14 cellular contexts compared by ENCODE assay signal in the genomic region with DNA sequence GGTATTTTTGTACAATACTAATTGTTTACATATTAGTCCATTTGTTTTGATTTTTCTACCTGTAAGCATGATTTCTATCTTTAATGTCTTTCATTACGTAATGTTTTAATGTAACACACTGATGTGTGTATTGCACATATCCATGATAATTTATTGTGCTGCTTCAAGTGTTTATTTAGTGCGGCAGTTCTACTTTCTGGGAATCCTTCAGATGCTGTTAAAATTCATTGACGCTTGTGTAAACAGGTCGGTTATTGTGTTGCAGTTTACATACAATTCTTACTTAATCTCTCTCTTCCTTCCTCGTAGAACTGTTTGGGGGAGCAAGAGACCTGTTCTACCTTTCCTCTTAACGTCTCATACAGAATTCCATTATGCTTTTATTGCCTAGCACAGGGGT. TPM values are rescaled to one million over a fixed set of nuclear protein-coding genes. Genes with fewer than 3 reads are reported as not detected.
DNase-seq lines count a peak whose midpoint lies in the region; ATAC-seq, FAIRE-seq and TF ChIP-seq lines count a peak whose summit lies in the region.
"Had no signal": no experiment of that assay in that cellular context is flagged by ENCODE, and none has a peak within 500 bp of the region (broad histone marks: within the 10 kb centered on the region; RNA-seq: fewer than 3 reads in every experiment).

No MANE protein-coding gene starts in this region.

- H4K8ac ChIP-seq in IMR-90 (ENCODE audit: low read depth in 2 of 2, low read length in 2 of 2), result no peak overlapping the region

- no peaks in the 10 kb centered on the region for H4K20me1 ChIP-seq in IMR-90 (ENCODE audit: insufficient read depth, low read length)

- TF ChIP-seq POLR2A in IMR-90 (IDR thresholded peaks at IDR 0.05; ENCODE audit: low read depth, low read length) (no peak), breast epithelium (IDR thresholded peaks at IDR 0.05) (no peak), gastrocnemius medialis (IDR thresholded peaks at IDR 0.05) (no peak)

- no peak overlapping the region for H2BK120ac ChIP-seq in IMR-90 (ENCODE audit: low read depth, low read length)

- intact Hi-C loops in IMR-90 (cut with micrococcal nuclease) (loop anchor here (10.0 kb wide), 1 partner anchor 113 kb away; no protein-coding TSS in a partner anchor), breast epithelium (cut with DNase I; ENCODE audit: low total_unique reads) (no loop called here), gastrocnemius medialis (cut with DNase I; ENCODE audit: low total_unique reads) (loop anchor here (10.0 kb wide), 1 partner anchor 1467 kb away; no protein-coding TSS in a partner anchor)

- no peak overlapping the region for H4K5ac ChIP-seq in IMR-90 (ENCODE audit: low read depth, low read length)

- POLR2A ChIA-PET in IMR-90 (lab: Charles Lee; ENCODE audit: unreplicated experiment), result interaction anchor here (0.6 kb wide), 1 partner anchor 104 kb away, joined by 7 read pairs; no protein-coding TSS in a partner anchor

- dilution Hi-C loops in IMR-90 (cut with HindIII; ENCODE audit: low sequenced_read_pairs, unreplicated experiment), result no loop called here

- no peak overlapping the region for H4K91ac ChIP-seq in IMR-90 (ENCODE audit: insufficient read depth, low read depth, low read length)

- no peak overlapping the region for H3K23ac ChIP-seq in IMR-90 (ENCODE audit: low read depth, low read length)

- H3K4me3 ChIP-seq in IMR-90 (ENCODE audit: insufficient read depth, low read depth, low read length) (no peak overlapping the region), breast epithelium (no peak overlapping the region), gastrocnemius medialis (no peak overlapping the region)

- H3K9me1 ChIP-seq in IMR-90 (ENCODE audit: insufficient read depth, low read length), result peaks cover 3% of the 10 kb centered on the region; the same call in 1 of the 2 replicates

- H2AK5ac ChIP-seq in IMR-90 (ENCODE audit: low read depth, low read length), result no peak overlapping the region

- no peak overlapping the region for H3K4ac ChIP-seq in IMR-90 (ENCODE audit: low read depth, low read length)

- CTCF ChIA-PET in IMR-90 (lab: Yijun Ruan, JAX), result no interaction called here

- in situ Hi-C loops in IMR-90 (cut with MboI; ENCODE audit: low sequenced_read_pairs), result no loop called here
- in situ Hi-C loops in gastrocnemius medialis (cut with MboI; ENCODE audit: low sequenced_read_pairs in 4 of 4), result loop anchor here in 1 of 4 donors (10.0 kb wide), 1 partner anchor 97 kb away; a partner anchor contains a TSS

- no peak for TF ChIP-seq RAD21 in IMR-90 (IDR thresholded peaks at IDR 0.05; ENCODE audit: low read length)

- H2AK9ac ChIP-seq in IMR-90 (replicated peaks; ENCODE audit: low read depth, low read length, poor library complexity), result no peak overlapping the region

- no peaks in the 10 kb centered on the region for H3K36me3 ChIP-seq in IMR-90 (ENCODE audit: control insufficient read depth, insufficient read depth, low read length)
- H3K36me3 ChIP-seq in breast epithelium, result no peaks in the 10 kb centered on the region
- no peaks in the 10 kb centered on the region for H3K36me3 ChIP-seq in gastrocnemius medialis

- H3K9me3 ChIP-seq in IMR-90 (ENCODE audit: control insufficient read depth, insufficient read depth, low read length) (no peaks in the 10 kb centered on the region), breast epithelium (no peaks in the 10 kb centered on the region), gastrocnemius medialis (no peaks in the 10 kb centered on the region)

- DNase-seq in IMR-90 (no peak), NCI-H2196 treated with DMSO at 0.1 percent for 48 hours (lab: John Stamatoyannopoulos, UW; ENCODE audit: unreplicated experiment) (peak; percentile 49), breast epithelium (ENCODE audit: low spot score in 2 of 2) (no peak), gastrocnemius medialis (no peak), AML-193 (lab: John Stamatoyannopoulos, UW) (no peak), OCI-M2 (lab: John Stamatoyannopoulos, UW; ENCODE audit: unreplicated experiment) (no peak), GM19239 (ENCODE audit: insufficient read length, low spot score) (no peak)
- DNase-seq: activated CD4-positive, alpha-beta T cell treated with anti-CD3 and anti-CD28 coated beads, Interleukin-2, amount 50 U/mL, for 1 hour; CD4-positive, CD25-positive, alpha-beta regulatory T cell; left ventricle myocardium superior; NCI-H2171; stimulated activated naive CD4-positive, alpha-beta T cell treated with Interleukin-2 at 50 U/mL for 16 hours had no signal

- no peak overlapping the region for H2BK15ac ChIP-seq in IMR-90 (ENCODE audit: low read depth, low read length)

- no peak for ATAC-seq in IMR-90 (ENCODE audit: low read depth)
- ATAC-seq in gastrocnemius medialis, result no peak
- no peak for ATAC-seq in HG03565 (IDR thresholded peaks at IDR 0.05; ENCODE audit: unreplicated experiment)
- ATAC-seq: left ventricle myocardium superior had no signal

- no peak for TF ChIP-seq CTCF in IMR-90 (conservative IDR thresholded peaks at IDR 0.05; ENCODE audit: low read depth, low read length)
- TF ChIP-seq CTCF in breast epithelium (IDR thresholded peaks at IDR 0.05), result no peak
- no peak for TF ChIP-seq CTCF in gastrocnemius medialis (IDR thresholded peaks at IDR 0.05 in 4 of 5, conservative IDR thresholded peaks at IDR 0.05 in 1 of 5)

- no peak overlapping the region for H2BK20ac ChIP-seq in IMR-90 (ENCODE audit: low read depth, low read length)

- WGBS in IMR-90 (ENCODE audit: extremely low coverage in 2 of 2, insufficient read length in 1 of 2), 2 experiments, result no CpG with 5 or more reads among the region's 6 CpGs

- H3K27me3 ChIP-seq in IMR-90 (ENCODE audit: control insufficient read depth, insufficient read depth, low read length), result no peaks in the 10 kb centered on the region
- H3K27me3 ChIP-seq in breast epithelium, result no peaks in the 10 kb centered on the region
- H3K27me3 ChIP-seq in gastrocnemius medialis, result no peaks in the 10 kb centered on the region

- H3K56ac ChIP-seq in IMR-90 (ENCODE audit: extremely low read depth, insufficient read depth, low read length), result no peak overlapping the region

- no peak overlapping the region for H3K27ac ChIP-seq in IMR-90 (ENCODE audit: insufficient read depth, low read length)
- peak overlapping the region; percentile 20 to 34 for H3K27ac ChIP-seq in breast epithelium
- peak overlapping the region; percentile 87 to 99 (median 90) for H3K27ac ChIP-seq in gastrocnemius medialis

- no TSS peak for BruUV-seq in IMR-90 (replicated peaks; lab: Mats Ljungman, UMichigan)

- H3K14ac ChIP-seq in IMR-90 (replicated peaks; ENCODE audit: low read depth, low read length), result no peak overlapping the region

- no peak overlapping the region for H3K4me2 ChIP-seq in IMR-90 (ENCODE audit: low read depth, low read length)

- H3K4me1 ChIP-seq in IMR-90 (ENCODE audit: control insufficient read depth, insufficient read depth, low read length) (peaks cover 3% of the 10 kb centered on the region; the same call in 1 of the 2 replicates), breast epithelium (no peaks in the 10 kb centered on the region), gastrocnemius medialis (peaks cover 37 to 38% of the 10 kb centered on the region in 2 donors)

- peaks cover 5 to 28% of the 10 kb centered on the region in 2 experiments; a peak in 3 of 4 replicates for H3K79me1 ChIP-seq in IMR-90 (ENCODE audit: low read depth in 1 of 2, low read length in 2 of 2)

- no peak overlapping the region for H2AFZ ChIP-seq in IMR-90 (replicated peaks; ENCODE audit: low read length, poor library complexity)

- no peak overlapping the region for H3K9ac ChIP-seq in IMR-90 (ENCODE audit: low read depth, low read length)

- no peak overlapping the region for H3K18ac ChIP-seq in IMR-90 (ENCODE audit: low read depth, low read length)

- no peak for FAIRE-seq in GM19239 (lab: Jason Lieb, UNC)
- FAIRE-seq: astrocyte had no signal

- no peak overlapping the region for H2BK5ac ChIP-seq in IMR-90 (ENCODE audit: low read depth, low read length, poor library complexity, severe bottlenecking)

TF ChIP-seq in IMR-90, 13 proteins besides CTCF, POLR2A, EP300 and RAD21:
- peak; percentile 39; the same call in 1 of the 2 replicates for TF ChIP-seq CEBPB (IDR thresholded peaks at IDR 0.05; ENCODE audit: low read depth, low read length)
- TF ChIP-seq BHLHE40 (IDR thresholded peaks at IDR 0.05; ENCODE audit: low read depth, low read length), result no peak
TF ChIP-seq in IMR-90: peak in this region for 1.

RNA-seq across cellular contexts. Expression of a gene that starts 6.9 kb away (rescaled TPM):
- total RNA-seq in IMR-90 (2012; rRNA removed) (9.9 and 19.2 TPM in 2 replicates), breast epithelium (10 to 100 TPM; 13.1 to 19.6 (median 17.9) TPM), gastrocnemius medialis (10 to 100 TPM in 3 of 4 donors, 1 to 10 TPM in 1; 7.0 to 26.9 (median 13.3) TPM)
- 15.0 and 17.2 TPM in 2 replicates for polyA plus RNA-seq in IMR-90 (2012; rRNA removed)
- 3.8 and 5.1 TPM in 2 replicates for polyA plus RNA-seq in IMR-90 (2012; cell fraction: cytosol; rRNA removed)
- 0.62 and 5.5 TPM in 2 replicates for polyA plus RNA-seq in IMR-90 (2012; cell fraction: nucleus; rRNA removed; ENCODE audit: low replicate concordance)

RNA-seq across cellular contexts. Expression of a gene that starts 7.2 kb away (rescaled TPM):
- total RNA-seq in IMR-90 (2012; rRNA removed) (65.5 and 69.9 TPM in 2 replicates), breast epithelium (10 to 100 TPM; 17.0 to 23.5 (median 19.2) TPM), gastrocnemius medialis (100 to 1,000 TPM in 2 of 4 donors, 10 to 100 TPM in 2; 81.2 to 163 (median 108) TPM)
- 21.7 and 28.3 TPM in 2 replicates for polyA plus RNA-seq in IMR-90 (2012; rRNA removed)
- polyA plus RNA-seq in IMR-90 (2012; cell fraction: cytosol; rRNA removed), result 4.6 and 5.1 TPM in 2 replicates
- 1.7 and 18.9 TPM in 2 replicates for polyA plus RNA-seq in IMR-90 (2012; cell fraction: nucleus; rRNA removed; ENCODE audit: low replicate concordance)
